In the genomic region with DNA sequence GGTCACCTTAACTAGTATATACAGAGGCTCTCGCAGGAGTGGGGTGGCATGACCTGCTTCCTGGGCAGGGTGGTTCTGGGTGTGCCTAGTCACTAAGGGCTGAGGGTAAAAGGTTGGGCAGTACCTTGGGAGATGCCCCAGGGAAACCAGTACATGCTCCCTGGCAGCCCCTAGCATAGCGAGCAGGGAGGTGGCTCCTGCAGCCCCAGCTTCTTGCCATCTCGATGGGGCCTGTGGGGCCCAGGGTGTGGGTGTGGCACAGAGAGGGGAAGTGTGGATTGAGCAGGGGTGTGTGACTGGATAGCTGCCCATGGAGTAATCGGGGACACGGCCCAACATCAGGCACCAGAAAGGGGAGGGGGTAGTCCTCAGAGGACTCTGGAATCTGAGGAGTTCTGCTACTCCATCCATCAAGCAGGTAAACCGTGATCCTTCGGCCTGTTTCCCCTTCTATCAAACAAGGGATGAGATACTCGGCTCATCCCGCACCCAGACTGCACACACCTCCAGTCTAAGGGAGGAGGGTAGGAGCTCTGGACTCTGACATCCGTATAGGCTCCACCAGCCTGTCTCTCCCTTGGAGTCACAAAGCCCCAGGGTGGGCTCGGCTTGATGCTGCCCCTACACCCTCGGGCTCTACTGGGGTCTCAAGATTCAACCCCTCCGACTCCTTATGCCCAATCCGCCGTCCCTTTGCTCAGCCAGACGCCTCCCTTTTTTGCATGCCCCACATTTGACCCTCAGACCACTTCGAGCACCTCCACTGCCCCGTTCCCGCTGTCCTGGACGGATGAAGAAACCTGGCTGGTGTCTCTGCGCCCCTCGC, we compare ENCODE assay signal across 8 cellular contexts. TPM values are rescaled to one million over a fixed set of nuclear protein-coding genes. Genes with fewer than 3 reads are reported as not detected.
A peak's percentile ranks its signal among the peaks of the same experiment; 100 is the strongest.
DNase-seq lines count a peak whose midpoint lies in the region; ATAC-seq and TF ChIP-seq lines count a peak whose summit lies in the region.

No MANE protein-coding gene starts in this region.

- H3K79me2 ChIP-seq in smooth muscle cell (ENCODE audit: low read depth): peaks cover 46% of the 10 kb centered on the region

- H3K4me3 ChIP-seq in smooth muscle cell: peak overlapping the region; percentile 65

- ATAC-seq in left lobe of liver (no peak), HG02763 (IDR thresholded peaks at IDR 0.05; ENCODE audit: unreplicated experiment) (no peak), HG03378 (IDR thresholded peaks at IDR 0.05; ENCODE audit: unreplicated experiment) (no peak)

- no peaks in the 10 kb centered on the region for H3K9me3 ChIP-seq in smooth muscle cell (replicated peaks; ENCODE audit: low read depth)

- H3K27me3 Mint-ChIP-seq in activated naive CD4-positive, alpha-beta T cell treated with anti-CD3 and anti-CD28 coated beads, Interleukin-2, amount 10 ng/mL, durations not matched to agents 7 days and 5 days: peaks cover 6% of the 10 kb centered on the region

- H3K4me1 Mint-ChIP-seq in activated naive CD4-positive, alpha-beta T cell treated with anti-CD3 and anti-CD28 coated beads, Interleukin-2, amount 10 ng/mL, durations not matched to agents 7 days and 5 days: peaks cover 54% of the 10 kb centered on the region

- no peaks in the 10 kb centered on the region for H3K9me3 Mint-ChIP-seq in activated naive CD4-positive, alpha-beta T cell treated with anti-CD3 and anti-CD28 coated beads, Interleukin-2, amount 10 ng/mL, durations not matched to agents 7 days and 5 days

- H3K4me1 ChIP-seq in smooth muscle cell (ENCODE audit: low read depth): peaks cover 10% of the 10 kb centered on the region

- H3F3A ChIP-seq in smooth muscle cell (ENCODE audit: low read depth): no peaks in the 10 kb centered on the region

- H3K36me3 Mint-ChIP-seq in activated naive CD4-positive, alpha-beta T cell treated with anti-CD3 and anti-CD28 coated beads, Interleukin-2, amount 10 ng/mL, durations not matched to agents 7 days and 5 days: peaks cover 21% of the 10 kb centered on the region

- CTCF ChIA-PET in activated naive CD4-positive, alpha-beta T cell treated with anti-CD3 and anti-CD28 coated beads, Interleukin-2, amount 10 ng/mL, durations not matched to agents 7 days and 5 days (lab: Charles Lee): interaction anchor here (0.7 to 7.4 kb wide), 15 partner anchors 10 to 300 kb away, joined by 3 to 109 read pairs (median 6); a partner anchor contains a TSS

- TF ChIP-seq CTCF in VCaP (conservative IDR thresholded peaks at IDR 0.05): no peak
- no peak for TF ChIP-seq CTCF in smooth muscle cell (IDR thresholded peaks at IDR 0.05; ENCODE audit: borderline replicate concordance, insufficient read depth, poor library complexity, severe bottlenecking)

- peak overlapping the region; percentile 98 for H3K27ac ChIP-seq in VCaP
- peak overlapping the region; percentile 82 for H3K27ac ChIP-seq in smooth muscle cell (ENCODE audit: low read depth)

- peak overlapping the region; percentile 85 for H3K9ac ChIP-seq in smooth muscle cell (ENCODE audit: low read depth)

- no peak for DNase-seq in activated naive CD4-positive, alpha-beta T cell treated with anti-CD3 and anti-CD28 coated beads, Interleukin-2, amount 10 ng/mL, durations not matched to agents 7 days and 5 days
- no peak for DNase-seq in activated naive CD4-positive, alpha-beta T cell treated with Interleukin-2 at 50 U/mL for 16 hours
- DNase-seq in glomerular visceral epithelial cell (ENCODE audit: extremely low spot score) (peak; percentile 5), smooth muscle cell (lab: John Stamatoyannopoulos, UW; ENCODE audit: unreplicated experiment) (no peak), left lobe of liver (ENCODE audit: low spot score) (no peak)

- no peaks in the 10 kb centered on the region for H3K27me3 ChIP-seq in smooth muscle cell (ENCODE audit: low read depth)

- H2AFZ ChIP-seq in smooth muscle cell (ENCODE audit: low read depth): no peak overlapping the region

- peak overlapping the region; percentile 90 for H3K4me2 ChIP-seq in smooth muscle cell

- H3K27ac Mint-ChIP-seq in activated naive CD4-positive, alpha-beta T cell treated with anti-CD3 and anti-CD28 coated beads, Interleukin-2, amount 10 ng/mL, durations not matched to agents 7 days and 5 days: peak overlapping the region; percentile 98

- H3K4me3 Mint-ChIP-seq in activated naive CD4-positive, alpha-beta T cell treated with anti-CD3 and anti-CD28 coated beads, Interleukin-2, amount 10 ng/mL, durations not matched to agents 7 days and 5 days: peak overlapping the region; percentile 91

- H4K20me1 ChIP-seq in smooth muscle cell (ENCODE audit: low read depth): peaks cover 4% of the 10 kb centered on the region

- no peaks in the 10 kb centered on the region for H3K36me3 ChIP-seq in smooth muscle cell (ENCODE audit: low read depth)

- WGBS in smooth muscle cell (ENCODE audit: low lambda C conversion rate): 30% methylated on average over 22 of the region's 22 CpGs

RNA-seq across cellular contexts. Expression of a gene that starts 1.1 kb away (rescaled TPM):
- 5.1 and 8.7 TPM in 2 replicates for total RNA-seq in smooth muscle cell
- polyA plus RNA-seq in smooth muscle cell: 23.7 and 25.1 TPM in 2 replicates
- total RNA-seq in left lobe of liver: 5.0 TPM

RNA-seq across cellular contexts. Expression of a gene that starts 6.7 kb away (rescaled TPM):
- total RNA-seq in smooth muscle cell: 0.54 and 6.6 TPM in 2 replicates
- polyA plus RNA-seq in smooth muscle cell: 7.4 and 7.5 TPM in 2 replicates
- total RNA-seq in left lobe of liver: 736 TPM

RNA-seq across cellular contexts. Expression of a gene that starts 25.4 kb away (rescaled TPM):
- total RNA-seq in smooth muscle cell (144 and 148 TPM in 2 replicates), left lobe of liver (84.0 TPM)
- polyA plus RNA-seq in smooth muscle cell: 178 and 193 TPM in 2 replicates

RNA-seq across cellular contexts. Expression of a gene that starts 36.4 kb away (rescaled TPM):
- total RNA-seq in smooth muscle cell (132 and 153 TPM in 2 replicates), left lobe of liver (73.4 TPM)
- 213 and 228 TPM in 2 replicates for polyA plus RNA-seq in smooth muscle cell

RNA-seq across cellular contexts. Expression of a gene that starts 39.9 kb away (rescaled TPM):
- total RNA-seq in smooth muscle cell (30.7 and 45.9 TPM in 2 replicates), left lobe of liver (20.5 TPM)
- 118 and 126 TPM in 2 replicates for polyA plus RNA-seq in smooth muscle cell

Comparison
In these comparisons a context has a peak if more than half of its experiments do, and no peak if none do; other contexts are left out.
1. RNA of a gene that starts 6.7 kb away (total RNA-seq): 736 TPM in left lobe of liver (single experiment); 0.54 to 6.6 TPM in smooth muscle cell; every median in the first group is over 10 times any median in the second.